ENCODE assay signal across 16 cellular contexts in the genomic region with DNA sequence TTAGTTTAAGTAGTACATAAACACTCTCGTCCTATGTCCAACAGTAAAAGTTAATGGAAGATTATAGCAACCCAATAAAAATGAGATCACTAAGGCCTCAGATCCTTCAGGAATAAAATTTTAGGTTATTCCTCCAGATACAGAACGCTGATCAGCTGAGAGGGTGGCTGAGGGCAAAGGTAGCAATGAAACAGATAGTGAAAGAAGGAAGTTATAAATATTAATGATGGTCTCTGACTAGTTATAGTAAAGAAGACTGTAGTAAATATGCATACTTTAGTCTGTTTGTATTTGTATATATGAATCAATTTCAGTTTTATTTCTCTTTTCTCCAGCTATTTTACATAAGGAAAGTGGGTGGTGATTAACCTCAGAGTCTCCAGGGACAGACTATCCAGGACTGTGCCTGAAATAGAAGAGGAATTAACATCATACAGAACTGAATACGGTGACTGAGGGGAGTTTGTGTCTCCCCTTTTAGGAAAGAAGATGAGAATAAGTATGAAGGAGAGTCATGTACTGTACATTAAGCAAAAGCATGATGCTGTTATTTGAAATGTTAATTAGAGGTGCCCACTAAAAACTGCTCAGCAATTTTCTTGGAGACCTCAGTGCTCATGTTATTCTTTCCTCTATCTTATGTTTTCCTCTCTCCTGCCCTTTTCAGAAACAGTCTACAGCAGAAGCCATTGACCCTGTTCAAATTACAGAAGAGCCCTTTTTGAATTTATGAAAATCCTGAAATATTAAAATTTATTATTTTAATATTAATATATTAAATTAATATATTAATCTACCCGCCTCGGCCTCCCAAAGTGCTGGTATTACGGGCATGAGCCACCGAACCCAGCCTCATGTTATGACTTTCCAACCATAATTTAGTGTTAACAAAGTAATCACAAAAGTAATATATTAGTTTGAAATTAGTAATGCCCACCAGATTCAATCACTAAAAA. TPM values are rescaled to one million over a fixed set of nuclear protein-coding genes. Genes with fewer than 3 reads are reported as not detected.
DNase-seq lines count a peak whose midpoint lies in the region; ATAC-seq and TF ChIP-seq lines count a peak whose summit lies in the region.
"Had no signal": no experiment of that assay in that cellular context is flagged by ENCODE, and none has a peak within 500 bp of the region (broad histone marks: within the 10 kb centered on the region; RNA-seq: fewer than 3 reads in every experiment).

No MANE protein-coding gene starts in this region.

- H3K9ac ChIP-seq in H9 (ENCODE audit: extremely low read depth, insufficient read length, low read length) = no peak overlapping the region
- H3K9ac ChIP-seq: parathyroid adenoma had no signal

- H3K23ac ChIP-seq in H9 (ENCODE audit: insufficient read length, low read depth, low read length) = no peak overlapping the region

- H3K79me1 ChIP-seq in H9 (ENCODE audit: insufficient read depth, low read depth, low read length, poor library complexity, severe bottlenecking) = no peaks in the 10 kb centered on the region

- no peak overlapping the region for H2BK20ac ChIP-seq in H9 (ENCODE audit: low read depth, low read length, poor library complexity, severe bottlenecking)

- H3K79me2 ChIP-seq in H9 (ENCODE audit: insufficient read depth, low read length) = no peaks in the 10 kb centered on the region
- H3K79me2 ChIP-seq: parathyroid adenoma had no signal

- H3K4me1 ChIP-seq in H9 (ENCODE audit: insufficient read depth, low read length) = no peaks in the 10 kb centered on the region
- H3K4me1 ChIP-seq: parathyroid adenoma had no signal

- peaks cover 0 to 3% of the 10 kb centered on the region in 2 donors for H3K27me3 Mint-ChIP-seq in stimulated activated naive B cell treated with anti-CD40 and anti-IgM and Interleukin-4, amounts not matched to agents 10 μg/mL and 1 μg/mL and 100 μg/mL, for 72 hours
- H3K27me3 Mint-ChIP-seq in H9 (ENCODE audit: low read depth) = no peaks in the 10 kb centered on the region
- H3K27me3 Mint-ChIP-seq in natural killer cell treated with Interleukin-12 subunit alpha and Interleukin-12 subunit beta and Interleukin-15 and Interleukin-18, amount 100 ng/mL, for 72 hours = peaks cover 0 to 3% of the 10 kb centered on the region in 2 donors

- peak overlapping the region in 1 of 2 donors; percentile 11 for H3K4me3 Mint-ChIP-seq in stimulated activated naive B cell treated with anti-CD40 and anti-IgM and Interleukin-4, amounts not matched to agents 10 μg/mL and 1 μg/mL and 100 μg/mL, for 72 hours
- no peak overlapping the region for H3K4me3 Mint-ChIP-seq in H9
- no peak overlapping the region for H3K4me3 Mint-ChIP-seq in natural killer cell treated with Interleukin-12 subunit alpha and Interleukin-12 subunit beta and Interleukin-15 and Interleukin-18, amount 100 ng/mL, for 72 hours

- H3K27ac Mint-ChIP-seq in stimulated activated naive B cell treated with anti-CD40 and anti-IgM and Interleukin-4, amounts not matched to agents 10 μg/mL and 1 μg/mL and 100 μg/mL, for 72 hours = no peak overlapping the region
- H3K27ac Mint-ChIP-seq in H9 = no peak overlapping the region
- H3K27ac Mint-ChIP-seq in natural killer cell treated with Interleukin-12 subunit alpha and Interleukin-12 subunit beta and Interleukin-15 and Interleukin-18, amount 100 ng/mL, for 72 hours = no peak overlapping the region

- no peaks in the 10 kb centered on the region for H4K20me1 ChIP-seq in H9 (ENCODE audit: control insufficient read depth, insufficient read depth, insufficient read length)

- H2AK5ac ChIP-seq in H9 (ENCODE audit: insufficient read length, low read length) = no peak overlapping the region

- no CpG with 5 or more reads among the region's 7 CpGs for WGBS in H9 (ENCODE audit: extremely low coverage, insufficient read length, low lambda C conversion rate)

- H3K9me3 ChIP-seq in H9 (ENCODE audit: control insufficient read depth, low read depth, low read length) = no peaks in the 10 kb centered on the region

- no peak overlapping the region for H3K27ac ChIP-seq in H9 (ENCODE audit: insufficient read length, low read depth, low read length)
- H3K27ac ChIP-seq: parathyroid adenoma, PC-9 had no signal

- no peak overlapping the region for H2BK5ac ChIP-seq in H9 (ENCODE audit: insufficient read length, low read length)

- H3K4me1 Mint-ChIP-seq in stimulated activated naive B cell treated with anti-CD40 and anti-IgM and Interleukin-4, amounts not matched to agents 10 μg/mL and 1 μg/mL and 100 μg/mL, for 72 hours = peaks cover 9 to 20% of the 10 kb centered on the region in 2 donors
- peaks cover 8 to 11% of the 10 kb centered on the region in 2 experiments for H3K4me1 Mint-ChIP-seq in H9
- no peaks in the 10 kb centered on the region for H3K4me1 Mint-ChIP-seq in natural killer cell treated with Interleukin-12 subunit alpha and Interleukin-12 subunit beta and Interleukin-15 and Interleukin-18, amount 100 ng/mL, for 72 hours (ENCODE audit: low read depth in 2 of 2)

- H3K36me3 Mint-ChIP-seq in stimulated activated naive B cell treated with anti-CD40 and anti-IgM and Interleukin-4, amounts not matched to agents 10 μg/mL and 1 μg/mL and 100 μg/mL, for 72 hours = peaks cover 0 to 3% of the 10 kb centered on the region in 2 donors
- no peaks in the 10 kb centered on the region for H3K36me3 Mint-ChIP-seq in H9 (ENCODE audit: insufficient read depth in 1 of 3, low read depth in 3 of 3)
- no peaks in the 10 kb centered on the region for H3K36me3 Mint-ChIP-seq in natural killer cell treated with Interleukin-12 subunit alpha and Interleukin-12 subunit beta and Interleukin-15 and Interleukin-18, amount 100 ng/mL, for 72 hours

- H3K14ac ChIP-seq in H9 (ENCODE audit: insufficient read depth, low read length) = no peak overlapping the region

- no peak overlapping the region for H2BK12ac ChIP-seq in H9 (ENCODE audit: insufficient read length, low read depth, low read length)

- DNase-seq in NOMO-1 treated with DMSO at 0.1 percent for 48 hours (lab: John Stamatoyannopoulos, UW; ENCODE audit: unreplicated experiment) (peak; percentile 18), NOMO-1 treated with dmso at 0.1 percent for 144 hours (lab: John Stamatoyannopoulos, UW; ENCODE audit: unreplicated experiment) (no peak), NCI-H526 treated with DMSO at 0.1 percent for 48 hours (lab: John Stamatoyannopoulos, UW) (peak; percentile 3), H9 (no peak)
- DNase-seq in stimulated activated naive B cell treated with anti-CD40 and anti-IgM and Interleukin-4, amounts not matched to agents 10 μg/mL and 1 μg/mL and 100 μg/mL, for 72 hours = no peak
- no peak for DNase-seq in natural killer cell treated with Interleukin-12 subunit alpha and Interleukin-12 subunit beta and Interleukin-15 and Interleukin-18, amount 100 ng/mL, for 72 hours (ENCODE audit: low spot score)
- DNase-seq: COR-L47, glutamatergic neuron, islet precursor cell, NCI-H1105 treated with DMSO at 0.1 percent for 48 hours, NCI-H226, PC-9 had no signal

- no peak overlapping the region for H3K4me2 ChIP-seq in H9 (ENCODE audit: insufficient read depth, insufficient read length, low read length)
- H3K4me2 ChIP-seq: PC-9 had no signal

- H3K23me2 ChIP-seq in H9 (ENCODE audit: insufficient read length, low read depth, low read length, poor library complexity, severe bottlenecking) = no peaks in the 10 kb centered on the region

- H4K8ac ChIP-seq in H9 (replicated peaks; ENCODE audit: insufficient read length, low read depth, low read length) = no peak overlapping the region

- no peak overlapping the region for H4K5ac ChIP-seq in H9 (ENCODE audit: insufficient read length, low read depth, low read length)

- H3T11ph ChIP-seq in H9 (ENCODE audit: low read length) = no peak overlapping the region

- H3K18ac ChIP-seq in H9 (ENCODE audit: insufficient read length, low read depth, low read length) = no peak overlapping the region

- no peak overlapping the region for H2BK15ac ChIP-seq in H9 (ENCODE audit: low read depth, low read length)

- no peak overlapping the region for H2AFZ ChIP-seq in H9 (ENCODE audit: low read length)
- H2AFZ ChIP-seq: parathyroid adenoma, PC-9 had no signal

- H3K4ac ChIP-seq in H9 (ENCODE audit: low read depth, low read length) = no peak overlapping the region

- peaks cover 0 to 2% of the 10 kb centered on the region in 2 donors for H3K9me3 Mint-ChIP-seq in stimulated activated naive B cell treated with anti-CD40 and anti-IgM and Interleukin-4, amounts not matched to agents 10 μg/mL and 1 μg/mL and 100 μg/mL, for 72 hours
- H3K9me3 Mint-ChIP-seq in H9 = no peaks in the 10 kb centered on the region
- no peaks in the 10 kb centered on the region for H3K9me3 Mint-ChIP-seq in natural killer cell treated with Interleukin-12 subunit alpha and Interleukin-12 subunit beta and Interleukin-15 and Interleukin-18, amount 100 ng/mL, for 72 hours

- ATAC-seq in HG02571 (IDR thresholded peaks at IDR 0.05; ENCODE audit: unreplicated experiment) = peak; percentile 66
- ATAC-seq in stimulated activated naive B cell treated with anti-CD40 and anti-IgM and Interleukin-4, amounts not matched to agents 10 μg/mL and 1 μg/mL and 100 μg/mL, for 72 hours (replicated peaks) = peak; percentile 65 to 75
- no peak for ATAC-seq in HG03469 (IDR thresholded peaks at IDR 0.05; ENCODE audit: unreplicated experiment)
- no peak for ATAC-seq in natural killer cell treated with Interleukin-12 subunit alpha and Interleukin-12 subunit beta and Interleukin-15 and Interleukin-18, amount 100 ng/mL, for 72 hours
- ATAC-seq: activated CD4-positive, CD25-positive, alpha-beta regulatory T cell treated with anti-CD3 and anti-CD28 coated beads, Interleukin-2, amount 50 U/mL, for 24 hours had no signal

- H2BK120ac ChIP-seq in H9 (ENCODE audit: low read depth, low read length, poor library complexity, severe bottlenecking) = no peak overlapping the region

- no peaks in the 10 kb centered on the region for H3K27me3 ChIP-seq in H9 (ENCODE audit: insufficient read depth, low read length)

- H4K91ac ChIP-seq in H9 (ENCODE audit: insufficient read length, low read depth, low read length) = no peak overlapping the region

- no peak overlapping the region for H3K56ac ChIP-seq in H9 (ENCODE audit: insufficient read length, low read depth, low read length)

- no peak for TF ChIP-seq CTCF in H9 (conservative IDR thresholded peaks at IDR 0.05)

RNA-seq across cellular contexts. Expression of gene DHRS7B, which starts 36.6 kb away (rescaled TPM):
- total RNA-seq in H9 (2021) = 17.2 and 20.3 TPM in 2 replicates
- total RNA-seq in natural killer cell treated with Interleukin-12 subunit alpha and Interleukin-12 subunit beta and Interleukin-15 and Interleukin-18, amount 100 ng/mL, for 72 hours = 10 to 100 TPM; 22.2 to 23.8 TPM

RNA-seq across cellular contexts. Expression of gene USP22, which starts 47.4 kb away (rescaled TPM):
- 345 and 351 TPM in 2 replicates for total RNA-seq in H9 (2021)
- 100 to 1,000 TPM; 102 to 179 TPM for total RNA-seq in natural killer cell treated with Interleukin-12 subunit alpha and Interleukin-12 subunit beta and Interleukin-15 and Interleukin-18, amount 100 ng/mL, for 72 hours

Comparison
In these comparisons a context has a peak if more than half of its experiments do, and no peak if none do; other contexts are left out.
1. DNase-seq: peak in NOMO-1 treated with DMSO at 0.1 percent for 48 hours (single experiment) and NCI-H526 treated with DMSO at 0.1 percent for 48 hours (single experiment); none in NOMO-1 treated with dmso at 0.1 percent for 144 hours (single experiment), stimulated activated naive B cell treated with anti-CD40 and anti-IgM and Interleukin-4, amounts not matched to agents 10 μg/mL and 1 μg/mL and 100 μg/mL, for 72 hours (single experiment), H9 (single experiment) and natural killer cell treated with Interleukin-12 subunit alpha and Interleukin-12 subunit beta and Interleukin-15 and Interleukin-18, amount 100 ng/mL, for 72 hours (single experiment).
2. ATAC-seq: peak in HG02571 (single experiment) and stimulated activated naive B cell treated with anti-CD40 and anti-IgM and Interleukin-4, amounts not matched to agents 10 μg/mL and 1 μg/mL and 100 μg/mL, for 72 hours (2 of 2); none in HG03469 (single experiment) and natural killer cell treated with Interleukin-12 subunit alpha and Interleukin-12 subunit beta and Interleukin-15 and Interleukin-18, amount 100 ng/mL, for 72 hours (0 of 2).